Comparison of ENCODE assay signal across 8 cellular contexts in the genomic region with DNA sequence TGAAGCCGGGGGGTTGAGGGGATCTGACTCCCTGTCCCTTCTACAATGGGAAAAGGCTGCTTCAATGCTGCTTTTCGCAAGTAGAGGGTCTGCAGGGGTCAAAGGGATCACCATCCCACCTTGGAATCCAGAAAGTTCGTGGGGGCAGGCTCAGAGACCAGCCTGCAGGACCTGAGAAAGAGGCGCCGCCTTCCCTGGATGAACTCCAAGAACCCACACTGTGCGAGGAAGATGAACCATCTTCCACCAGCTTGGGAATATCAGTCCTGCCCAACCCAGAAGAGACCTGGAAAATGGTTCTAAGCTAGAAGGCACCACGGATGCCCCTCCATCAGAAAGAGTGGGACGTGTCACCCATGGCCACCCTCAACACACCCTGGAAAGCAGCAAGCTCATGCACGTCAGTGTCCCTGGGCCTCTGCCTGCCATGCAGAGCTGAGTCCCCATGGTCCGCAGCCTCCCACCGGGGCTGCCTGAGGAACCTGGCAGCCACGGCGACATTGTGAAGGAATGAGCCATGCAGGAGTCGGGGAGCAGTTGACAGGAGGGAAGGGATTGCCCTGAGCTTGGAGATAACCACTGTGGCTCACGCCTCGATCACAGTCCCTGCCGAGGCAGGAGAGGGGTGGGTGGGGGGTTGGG. TPM values are rescaled to one million over a fixed set of nuclear protein-coding genes. Genes with fewer than 3 reads are reported as not detected.
DNase-seq lines count a peak whose midpoint lies in the region; ATAC-seq, FAIRE-seq and TF ChIP-seq lines count a peak whose summit lies in the region.

No MANE protein-coding gene starts in this region.

- POLR2A ChIA-PET in A549 (lab: Yijun Ruan, JAX), result interaction anchor here (1.0 to 1.9 kb wide), 4 partner anchors 15 to 57 kb away, joined by 4 to 7 read pairs (median 6); a partner anchor contains a TSS
- POLR2A ChIA-PET in Caco-2 (lab: Charles Lee), result interaction anchor here (1.0 kb wide), 1 partner anchor 50 kb away, joined by 3 read pairs; a partner anchor contains a TSS

- TF ChIP-seq POLR2A in A549 (IDR thresholded peaks at IDR 0.05; ENCODE audit: low read length), result no peak

- no peak for TF ChIP-seq RAD21 in A549 (conservative IDR thresholded peaks at IDR 0.05 in 1 of 2, IDR thresholded peaks at IDR 0.05 in 1 of 2)

- CTCF ChIA-PET in A549 (lab: Yijun Ruan, JAX) (interaction anchor here (0.8 to 1.8 kb wide), 5 partner anchors 29 to 158 kb away, joined by 3 to 6 read pairs (median 4); a partner anchor contains a TSS), Caco-2 (lab: Charles Lee) (interaction anchor here (1.0 to 1.2 kb wide), 2 partner anchors 50 to 56 kb away, joined by 3 read pairs; a partner anchor contains a TSS)

- H3K36me3 ChIP-seq in MG63 (no peaks in the 10 kb centered on the region), colonic mucosa (no peaks in the 10 kb centered on the region), Caco-2 (ENCODE audit: control insufficient read depth, insufficient read depth, low read length) (no peaks in the 10 kb centered on the region; the same call in 1 of the 2 replicates)

- H3K36me3 Mint-ChIP-seq in nephron (ENCODE audit: low read depth), result peaks cover 16% of the 10 kb centered on the region
- H3K36me3 Mint-ChIP-seq in Caco-2 (ENCODE audit: insufficient read depth, unreplicated experiment), result peaks cover 14% of the 10 kb centered on the region

- no TSS peak for BruUV-seq in Caco-2 (replicated peaks; lab: Mats Ljungman, UMichigan)

- H3K4me3 Mint-ChIP-seq in nephron, result no peak overlapping the region
- H3K4me3 Mint-ChIP-seq in Caco-2 (ENCODE audit: unreplicated experiment), result no peak overlapping the region

- no peak for TF ChIP-seq EP300 in A549 (IDR thresholded peaks at IDR 0.05)

- no peaks in the 10 kb centered on the region; the same call in 1 of the 2 replicates for H3K27me3 ChIP-seq in MG63
- no peaks in the 10 kb centered on the region for H3K27me3 ChIP-seq in colonic mucosa
- H3K27me3 ChIP-seq in Caco-2 (replicated peaks; ENCODE audit: control insufficient read depth, insufficient read depth, low read length), result no peaks in the 10 kb centered on the region

- peak overlapping the region; percentile 68 for H3K4me2 ChIP-seq in A549

- ATAC-seq in A549, result peak; percentile 25 to 54; a peak in 3 of 6 replicates
- no peak for ATAC-seq in HG02938 (IDR thresholded peaks at IDR 0.05; ENCODE audit: unreplicated experiment)
- no peak for ATAC-seq in GM19467 (IDR thresholded peaks at IDR 0.05; ENCODE audit: unreplicated experiment)

- H3K27ac ChIP-seq in A549, result peak overlapping the region; percentile 79 to 89
- peak overlapping the region; percentile 27 for H3K27ac ChIP-seq in colonic mucosa

- 81% methylated on average over 11 of the region's 17 CpGs for WGBS in A549 (ENCODE audit: missing lambda C conversion rate)

- no peaks in the 10 kb centered on the region for H3K9me3 Mint-ChIP-seq in nephron
- H3K9me3 Mint-ChIP-seq in Caco-2 (ENCODE audit: unreplicated experiment), result no peaks in the 10 kb centered on the region

- H3K27me3 Mint-ChIP-seq in nephron (ENCODE audit: low read depth) (no peaks in the 10 kb centered on the region), Caco-2 (ENCODE audit: insufficient read depth, unreplicated experiment) (no peaks in the 10 kb centered on the region)

- TF ChIP-seq CTCF in A549 (IDR thresholded peaks at IDR 0.05), result no peak
- TF ChIP-seq CTCF in colonic mucosa (IDR thresholded peaks at IDR 0.05), result no peak
- no peak for TF ChIP-seq CTCF in nephron (IDR thresholded peaks at IDR 0.05; ENCODE audit: unreplicated experiment in 3 of 3)
- TF ChIP-seq CTCF in Caco-2 (IDR thresholded peaks at IDR 0.05; ENCODE audit: insufficient read depth in 1 of 2, low read depth in 1 of 2, low read length in 1 of 2, severe bottlenecking in 1 of 2, unreplicated experiment in 1 of 2), result no peak

- H3K4me3 ChIP-seq in A549 (no peak overlapping the region), MG63 (no peak overlapping the region), colonic mucosa (no peak overlapping the region), Caco-2 (ENCODE audit: low read depth, low read length) (no peak overlapping the region)

- FAIRE-seq in A549 (lab: Jason Lieb, UNC), result no peak

- no peaks in the 10 kb centered on the region for H3K9me3 ChIP-seq in A549
- no peaks in the 10 kb centered on the region for H3K9me3 ChIP-seq in MG63
- H3K9me3 ChIP-seq in colonic mucosa, result no peaks in the 10 kb centered on the region
- no peaks in the 10 kb centered on the region for H3K9me3 ChIP-seq in Caco-2

- H3K27ac Mint-ChIP-seq in nephron, result peak overlapping the region; percentile 93 to 97 (median 95)
- H3K27ac Mint-ChIP-seq in Caco-2 (ENCODE audit: unreplicated experiment), result no peak overlapping the region

- intact Hi-C loops in colonic mucosa (cut with DNase I), result no loop called here
- intact Hi-C loops in Caco-2 (cut with micrococcal nuclease; ENCODE audit: unreplicated experiment), result no loop called here

- peaks cover 33% of the 10 kb centered on the region for H3K4me1 ChIP-seq in A549
- H3K4me1 ChIP-seq in colonic mucosa, result no peaks in the 10 kb centered on the region
- peaks cover 7% of the 10 kb centered on the region; the same call in 1 of the 2 replicates for H3K4me1 ChIP-seq in Caco-2

- no peak for DNase-seq in A549 (ENCODE audit: low read depth in 1 of 2, low spot score in 1 of 2)
- DNase-seq in MG63, result peak; percentile 37
- DNase-seq in colonic mucosa, result no peak
- no peak for DNase-seq in HPDE6-E6E7 (ENCODE audit: extremely low spot score)
- DNase-seq in Caco-2, result no peak

- H3K4me1 Mint-ChIP-seq in nephron, result peaks cover 32% of the 10 kb centered on the region
- peaks cover 18% of the 10 kb centered on the region for H3K4me1 Mint-ChIP-seq in Caco-2 (ENCODE audit: low read depth, unreplicated experiment)

- peak overlapping the region; percentile 30 to 51 for H3K9ac ChIP-seq in colonic mucosa (ENCODE audit: low read depth in 2 of 2, low read length in 2 of 2)

TF ChIP-seq in A549, 52 proteins besides CTCF, POLR2A, EP300 and RAD21 (continues in another document):
- TF ChIP-seq, protein P1, sequence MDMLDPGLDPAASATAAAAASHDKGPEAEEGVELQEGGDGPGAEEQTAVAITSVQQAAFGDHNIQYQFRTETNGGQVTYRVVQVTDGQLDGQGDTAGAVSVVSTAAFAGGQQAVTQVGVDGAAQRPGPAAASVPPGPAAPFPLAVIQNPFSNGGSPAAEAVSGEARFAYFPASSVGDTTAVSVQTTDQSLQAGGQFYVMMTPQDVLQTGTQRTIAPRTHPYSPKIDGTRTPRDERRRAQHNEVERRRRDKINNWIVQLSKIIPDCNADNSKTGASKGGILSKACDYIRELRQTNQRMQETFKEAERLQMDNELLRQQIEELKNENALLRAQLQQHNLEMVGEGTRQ (IDR thresholded peaks at IDR 0.05), result no peak
- TF ChIP-seq MYC (IDR thresholded peaks at IDR 0.05; ENCODE audit: borderline replicate concordance, low read length) (no peak), FOXS1 (CRISPR knock-in tag; IDR thresholded peaks at IDR 0.05) (no peak)
- TF ChIP-seq, protein P2, sequence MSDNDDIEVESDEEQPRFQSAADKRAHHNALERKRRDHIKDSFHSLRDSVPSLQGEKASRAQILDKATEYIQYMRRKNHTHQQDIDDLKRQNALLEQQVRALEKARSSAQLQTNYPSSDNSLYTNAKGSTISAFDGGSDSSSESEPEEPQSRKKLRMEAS (IDR thresholded peaks at IDR 0.05), result no peak

RNA-seq across cellular contexts. Expression of a gene that starts 14.6 kb away (rescaled TPM):
- polyA plus RNA-seq in A549 (2011; rRNA removed) (22.3 and 26.8 TPM in 2 replicates), A549 (2017; fragmentation: RNase III; extraction: RNeasy Plus Mini Kit Qiagen cat#74134 plus additional on column Dnase treatment) (4.1 to 5.6 TPM (median 4.8 TPM) in 3 replicates)
- 13.2 and 14.0 TPM in 2 replicates for polyA plus RNA-seq in A549 (2012; cell fraction: cytosol; rRNA removed)
- polyA plus RNA-seq in A549 (2012; cell fraction: nucleus; rRNA removed), result 6.9 and 9.4 TPM in 2 replicates
- 95.2 and 136 TPM in 2 replicates for polyA minus RNA-seq in A549 (2011; rRNA and poly(A)+ RNA removed)
- 2.3 and 3.1 TPM in 2 replicates for total RNA-seq in MG63 (2014; rRNA removed; shearing (Covaris generic); ENCODE audit: low replicate concordance)
- total RNA-seq in colonic mucosa (10 to 100 TPM; 47.7 to 54.0 TPM), Caco-2 (2022) (28.0 and 35.2 TPM in 2 replicates)

RNA-seq across cellular contexts. Expression of a gene that starts 21.2 kb away (rescaled TPM):
- polyA plus RNA-seq in A549 (2011; rRNA removed), result 183 and 230 TPM in 2 replicates
- 269 and 277 TPM in 2 replicates for polyA plus RNA-seq in A549 (2012; cell fraction: cytosol; rRNA removed)
- 218 and 264 TPM in 2 replicates for polyA plus RNA-seq in A549 (2012; cell fraction: nucleus; rRNA removed)
- 91.6 to 92.6 TPM (median 92.3 TPM) in 3 replicates for polyA plus RNA-seq in A549 (2017; fragmentation: RNase III; extraction: RNeasy Plus Mini Kit Qiagen cat#74134 plus additional on column Dnase treatment)
- polyA minus RNA-seq in A549 (2011; rRNA and poly(A)+ RNA removed), result 135 and 193 TPM in 2 replicates
- 139 and 195 TPM in 2 replicates for total RNA-seq in MG63 (2014; rRNA removed; shearing (Covaris generic); ENCODE audit: low replicate concordance)
- total RNA-seq in colonic mucosa, result 10 to 100 TPM; 45.4 to 63.4 TPM
- 68.3 and 76.1 TPM in 2 replicates for total RNA-seq in Caco-2 (2022)

RNA-seq across cellular contexts. Expression of a gene that starts 21.4 kb away (rescaled TPM):
- polyA plus RNA-seq in A549 (2011; rRNA removed), result 11.3 and 12.2 TPM in 2 replicates
- 7.5 and 7.9 TPM in 2 replicates for polyA plus RNA-seq in A549 (2012; cell fraction: cytosol; rRNA removed)
- 40.2 and 53.1 TPM in 2 replicates for polyA plus RNA-seq in A549 (2012; cell fraction: nucleus; rRNA removed)
- 8.4 to 11.2 TPM (median 8.6 TPM) in 3 replicates for polyA plus RNA-seq in A549 (2017; fragmentation: RNase III; extraction: RNeasy Plus Mini Kit Qiagen cat#74134 plus additional on column Dnase treatment)
- 8.0 and 12.8 TPM in 2 replicates for polyA minus RNA-seq in A549 (2011; rRNA and poly(A)+ RNA removed)
- total RNA-seq in MG63 (2014; rRNA removed; shearing (Covaris generic); ENCODE audit: low replicate concordance), result 5.4 and 9.0 TPM in 2 replicates
- total RNA-seq in colonic mucosa, result 10 to 100 TPM; 17.4 to 21.4 TPM
- 11.7 and 13.9 TPM in 2 replicates for total RNA-seq in Caco-2 (2022)

RNA-seq across cellular contexts. Expression of a gene that starts 28.9 kb away (rescaled TPM):
- polyA plus RNA-seq in A549 (2011; rRNA removed) (not detected in 2 replicates), A549 (2017; fragmentation: RNase III; extraction: RNeasy Plus Mini Kit Qiagen cat#74134 plus additional on column Dnase treatment) (not detected in 3 replicates)
- not detected in 2 replicates for polyA plus RNA-seq in A549 (2012; cell fraction: cytosol; rRNA removed)
- polyA plus RNA-seq in A549 (2012; cell fraction: nucleus; rRNA removed), result not detected in 2 replicates
- polyA minus RNA-seq in A549 (2011; rRNA and poly(A)+ RNA removed), result not detected in 2 replicates
- 1.0 TPM in 1 of 2 replicates, not detected in the other for total RNA-seq in MG63 (2014; rRNA removed; shearing (Covaris generic); ENCODE audit: low replicate concordance)
- total RNA-seq in colonic mucosa (not detected), Caco-2 (2022) (not detected in 2 replicates)

RNA-seq across cellular contexts. Expression of a gene that starts 30.4 kb away (rescaled TPM):
- 5.6 and 6.3 TPM in 2 replicates for polyA plus RNA-seq in A549 (2011; rRNA removed)
- 8.6 and 11.8 TPM in 2 replicates for polyA plus RNA-seq in A549 (2012; cell fraction: cytosol; rRNA removed)
- 20.2 and 33.1 TPM in 2 replicates for polyA plus RNA-seq in A549 (2012; cell fraction: nucleus; rRNA removed)
- 8.6 to 12.3 TPM (median 9.7 TPM) in 3 replicates for polyA plus RNA-seq in A549 (2017; fragmentation: RNase III; extraction: RNeasy Plus Mini Kit Qiagen cat#74134 plus additional on column Dnase treatment)
- polyA minus RNA-seq in A549 (2011; rRNA and poly(A)+ RNA removed), result 4.7 TPM in 2 replicates
- total RNA-seq in MG63 (2014; rRNA removed; shearing (Covaris generic); ENCODE audit: low replicate concordance), result 3.9 and 12.3 TPM in 2 replicates
- 1 to 10 TPM; 4.8 to 8.0 TPM for total RNA-seq in colonic mucosa
- 5.6 and 7.4 TPM in 2 replicates for total RNA-seq in Caco-2 (2022)

Comparison
In these comparisons a context has a peak if more than half of its experiments do, and no peak if none do; other contexts are left out.
1. ATAC-seq: peak in A549 (2 of 2); none in HG02938 (single experiment) and GM19467 (single experiment).